ENCODE assay signal across 1 cellular context in genomic region chr2:85240055-85240454, GRCh38.
TF ChIP-seq lines count a peak whose summit lies in the region.

No MANE protein-coding gene starts in this region.

TF ChIP-seq in GM23338, 12 proteins besides CTCF, POLR2A, EP300 and RAD21 (continued from another document):
- TF ChIP-seq ZNF462 (CRISPR knock-in tag; IDR thresholded peaks at IDR 0.05) (no peak), CREB1 (CRISPR knock-in tag; IDR thresholded peaks at IDR 0.05; ENCODE audit: low read depth) (no peak)
TF ChIP-seq in GM23338: peak in this region for 0.
